Comparison of ENCODE assay signal across 6 cellular contexts in the genomic region with DNA sequence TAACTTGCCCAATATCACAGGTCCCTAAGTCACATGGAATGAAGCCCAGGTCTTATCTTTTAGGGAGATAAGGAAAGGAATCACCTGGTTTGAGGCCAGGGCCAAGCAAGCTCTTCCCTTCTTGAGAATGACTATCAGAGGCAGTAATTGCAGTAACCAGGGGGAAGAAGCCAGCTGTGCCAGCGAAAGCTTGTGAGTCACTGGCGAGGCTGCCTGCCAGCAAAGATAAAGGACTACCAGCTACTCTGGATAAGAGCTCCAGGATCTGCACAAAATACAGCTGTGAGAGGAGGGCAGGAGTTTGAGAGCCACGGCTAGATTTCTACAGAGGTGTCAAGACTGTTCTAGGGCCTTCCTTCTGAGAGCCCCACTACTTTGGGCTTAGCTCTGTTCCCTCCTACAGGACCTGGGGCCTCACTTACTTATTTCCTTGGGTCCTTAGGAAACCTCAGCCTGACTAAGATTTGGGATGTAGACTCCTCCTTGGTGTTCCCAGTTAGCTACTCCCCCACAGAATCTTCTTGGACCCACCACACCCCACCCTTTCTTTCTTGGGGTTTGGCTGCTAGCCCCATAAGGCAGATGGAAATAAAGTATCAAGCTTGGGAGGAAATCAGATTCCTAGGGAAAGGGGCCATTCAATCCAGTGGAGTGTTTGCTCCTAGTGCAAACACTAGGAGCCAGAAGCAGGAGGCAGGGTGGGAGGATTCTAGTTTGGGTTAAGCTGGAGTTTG. TPM values are rescaled to one million over a fixed set of nuclear protein-coding genes. Genes with fewer than 3 reads are reported as not detected.
A peak's percentile ranks its signal among the peaks of the same experiment; 100 is the strongest.
DNase-seq lines count a peak whose midpoint lies in the region; ATAC-seq lines count a peak whose summit lies in the region.

No MANE protein-coding gene starts in this region.

- H3K36me3 ChIP-seq in mesendoderm (ENCODE audit: control insufficient read depth, insufficient read depth, low read length) = no peaks in the 10 kb centered on the region

- H4K5ac ChIP-seq in mesendoderm (ENCODE audit: low read length) = no peak overlapping the region

- no peak overlapping the region for H3K4me2 ChIP-seq in mesendoderm (ENCODE audit: low read length)

- H4K8ac ChIP-seq in mesendoderm (ENCODE audit: low read depth, low read length) = no peak overlapping the region

- H3K18ac ChIP-seq in mesendoderm (ENCODE audit: low read length) = peak overlapping the region; percentile 29

- H3K27ac ChIP-seq in mesendoderm (ENCODE audit: low read depth, low read length) = peak overlapping the region; percentile 18

- H3K9ac ChIP-seq in mesendoderm (ENCODE audit: low read length) = no peak overlapping the region

- no CpG with 5 or more reads among the region's 3 CpGs for WGBS in mesendoderm (ENCODE audit: extremely low coverage, insufficient coverage, low lambda C conversion rate)

- no peak overlapping the region for H3K4me3 ChIP-seq in mesendoderm (ENCODE audit: low read length)

- peak overlapping the region; percentile 33 for H2BK5ac ChIP-seq in mesendoderm (ENCODE audit: low read length)

- H3K27me3 ChIP-seq in mesendoderm (ENCODE audit: insufficient read depth, low read length, poor library complexity) = no peaks in the 10 kb centered on the region

- H2BK15ac ChIP-seq in mesendoderm (replicated peaks; ENCODE audit: low read depth) = no peak overlapping the region

- H3K56ac ChIP-seq in mesendoderm (ENCODE audit: low read length) = no peak overlapping the region

- no peak overlapping the region for H3K4ac ChIP-seq in mesendoderm (ENCODE audit: low read depth, low read length)

- H3K23ac ChIP-seq in mesendoderm (ENCODE audit: low read length) = no peak overlapping the region

- peaks cover 3% of the 10 kb centered on the region for H3K4me1 ChIP-seq in mesendoderm (ENCODE audit: control insufficient read depth, low read depth, low read length)

- peak; percentile 81 for DNase-seq in GM03348 (ENCODE audit: low spot score)
- peak; percentile 97 for DNase-seq in amniotic epithelial cell (ENCODE audit: low read depth)
- peak; percentile 95 for DNase-seq in mesendoderm
- no peak for DNase-seq in activated CD4-positive, CD25-positive, alpha-beta regulatory T cell (lab: John Stamatoyannopoulos, UW)
- no peak for DNase-seq in NAMALWA (ENCODE audit: low spot score)

- no peaks in the 10 kb centered on the region for H3K79me1 ChIP-seq in mesendoderm (ENCODE audit: low read length)

- H2BK120ac ChIP-seq in mesendoderm (ENCODE audit: low read depth, low read length) = no peak overlapping the region

- no peak for ATAC-seq in HG02885 (IDR thresholded peaks at IDR 0.05; ENCODE audit: poor library complexity, unreplicated experiment)

- no peaks in the 10 kb centered on the region for H3K79me2 ChIP-seq in mesendoderm (ENCODE audit: control insufficient read depth, insufficient read depth, low read length)

- no peak overlapping the region for H2AK5ac ChIP-seq in mesendoderm (ENCODE audit: low read length)

RNA-seq across cellular contexts. Expression of gene CCKBR, which starts 9.6 kb away (rescaled TPM):
- 3.0 TPM for polyA plus RNA-seq in mesendoderm (2013, experiment 1 of 2)
- 3.2 TPM for polyA plus RNA-seq in mesendoderm (2013, experiment 2 of 2)

RNA-seq across cellular contexts. Expression of gene CNGA4, which starts 11.1 kb away (rescaled TPM):
- polyA plus RNA-seq in mesendoderm (2013, experiment 1 of 2) = 0.11 TPM
- polyA plus RNA-seq in mesendoderm (2013, experiment 2 of 2) = 0.08 TPM

RNA-seq across cellular contexts. Expression of gene FHIP1B, which starts 15.6 kb away (rescaled TPM):
- polyA plus RNA-seq in mesendoderm (2013, experiment 1 of 2) = 16.1 TPM
- 13.9 TPM for polyA plus RNA-seq in mesendoderm (2013, experiment 2 of 2)

RNA-seq across cellular contexts. Expression of gene C11orf42, which starts 44.6 kb away (rescaled TPM):
- not detected for polyA plus RNA-seq in mesendoderm (2013, experiment 1 of 2)
- polyA plus RNA-seq in mesendoderm (2013, experiment 2 of 2) = not detected

RNA-seq across cellular contexts. Expression of gene OR52W1, which starts 51.0 kb away (rescaled TPM):
- not detected for polyA plus RNA-seq in mesendoderm (2013, experiment 1 of 2)
- not detected for polyA plus RNA-seq in mesendoderm (2013, experiment 2 of 2)

Comparison
In these comparisons a context has a peak if more than half of its experiments do, and no peak if none do; other contexts are left out.
1. DNase-seq: peak in GM03348 (single experiment), amniotic epithelial cell (single experiment) and mesendoderm (single experiment); none in activated CD4-positive, CD25-positive, alpha-beta regulatory T cell (0 of 4) and NAMALWA (single experiment).